In the genomic region with DNA sequence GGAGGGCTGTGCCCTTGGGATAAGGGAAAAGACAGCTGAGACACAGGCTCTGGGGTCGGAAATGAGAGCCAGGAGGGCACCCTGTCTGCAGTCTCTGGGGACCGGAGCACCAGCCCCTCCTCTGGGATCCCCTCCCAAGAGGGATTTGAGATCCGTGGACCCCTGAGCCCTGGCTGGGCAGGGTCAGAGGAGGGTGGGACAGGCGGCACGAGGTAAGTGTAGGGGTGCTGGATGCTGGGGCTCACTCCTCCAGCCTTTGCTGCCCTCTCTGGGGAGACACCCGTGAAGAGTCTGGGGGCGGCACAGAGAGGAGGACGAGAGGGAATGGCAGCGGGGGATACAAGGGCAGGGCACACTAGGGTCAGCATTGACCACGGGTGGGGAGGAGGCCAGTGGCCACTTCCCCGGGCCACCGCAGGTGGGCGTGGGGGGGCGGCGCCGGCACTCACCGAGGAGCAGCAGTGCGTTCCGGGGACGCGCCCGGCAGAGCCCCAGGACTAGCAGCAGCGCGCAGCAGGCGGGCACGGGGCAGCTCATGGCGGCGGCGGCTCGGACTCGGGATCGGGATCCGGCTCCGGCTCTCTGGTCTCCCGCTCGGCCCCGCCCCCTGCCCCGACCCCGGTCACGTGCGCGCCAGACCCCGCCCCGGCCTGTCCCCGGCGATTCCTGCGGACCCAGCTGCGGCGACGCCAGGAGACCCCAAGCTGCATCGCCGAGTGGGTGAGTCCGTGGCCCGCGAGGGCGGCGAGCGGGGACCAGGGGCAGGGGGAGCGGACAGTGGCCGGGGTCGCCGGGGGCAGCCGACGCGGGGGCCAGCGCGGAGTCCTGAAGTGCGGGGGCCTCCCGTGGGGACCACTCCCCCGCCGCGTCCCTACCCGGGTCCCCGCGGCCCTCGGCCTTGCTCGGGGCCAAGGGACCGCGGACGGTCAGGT, we compare ENCODE assay signal across 1 cellular context.
TF ChIP-seq lines count a peak whose summit lies in the region.

TSS of gene SGSH (minus strand) at position 557 of the 932 bp plus-strand sequence. CDS start at position 537, 20 bp downstream.
TSS of gene SLC26A11 (plus strand) at position 651 of the 932 bp plus-strand sequence. CDS start 1,134 bp downstream, outside the sequence.

TF ChIP-seq in SK-N-SH, 30 proteins besides CTCF, POLR2A, EP300 and RAD21:
- TF ChIP-seq MXI1 (IDR thresholded peaks at IDR 0.05; ENCODE audit: low read depth, low read length) (peak; percentile 64), CHD2 (IDR thresholded peaks at IDR 0.05; ENCODE audit: low read length, partially characterized antibody) (no peak), ZBTB33 (IDR thresholded peaks at IDR 0.05; ENCODE audit: borderline replicate concordance, low read depth) (no peak), ELF1 (IDR thresholded peaks at IDR 0.05) (no peak), TAF1 (IDR thresholded peaks at IDR 0.05; ENCODE audit: borderline replicate concordance, low read depth, low read length) (peak; percentile 58; the same call in 1 of the 2 replicates), FOSL2 (IDR thresholded peaks at IDR 0.05; ENCODE audit: borderline replicate concordance, low read depth) (no peak), GATA2 (CRISPR knock-in tag; IDR thresholded peaks at IDR 0.05) (no peak), POLR2AphosphoS5 (IDR thresholded peaks at IDR 0.05; ENCODE audit: low read depth, low read length) (peak; percentile 63; the same call in 1 of the 2 replicates), JUND (IDR thresholded peaks at IDR 0.05) (no peak), USF2 (IDR thresholded peaks at IDR 0.05; ENCODE audit: borderline replicate concordance, low read depth, low read length) (peak; percentile 48), YY1 (IDR thresholded peaks at IDR 0.05; ENCODE audit: low read depth) (peak; percentile 49; the same call in 1 of the 2 replicates), FOXM1 (IDR thresholded peaks at IDR 0.05; ENCODE audit: low read depth) (no peak), TEAD4 (IDR thresholded peaks at IDR 0.05; ENCODE audit: borderline replicate concordance, insufficient read depth) (no peak), EZH2phosphoT487 (IDR thresholded peaks at IDR 0.05; ENCODE audit: borderline replicate concordance, low read depth) (no peak), FOXJ3 (CRISPR knock-in tag; IDR thresholded peaks at IDR 0.05) (no peak), SIN3A (IDR thresholded peaks at IDR 0.05; ENCODE audit: borderline replicate concordance, low read depth, low read length) (no peak), RCOR1 (IDR thresholded peaks at IDR 0.05; ENCODE audit: low read length) (no peak), GABPA (IDR thresholded peaks at IDR 0.05; ENCODE audit: low read depth) (no peak), SMC3 (IDR thresholded peaks at IDR 0.05; ENCODE audit: low read depth, low read length) (no peak), NFIC (IDR thresholded peaks at IDR 0.05; ENCODE audit: borderline replicate concordance) (no peak), TCF12 (IDR thresholded peaks at IDR 0.05) (no peak), RFX5 (IDR thresholded peaks at IDR 0.05; ENCODE audit: low read length) (no peak), REST (IDR thresholded peaks at IDR 0.05; ENCODE audit: low read depth, low read length) (no peak), NRF1 (IDR thresholded peaks at IDR 0.05; ENCODE audit: low read depth, low read length) (no peak), RXRA (IDR thresholded peaks at IDR 0.05; ENCODE audit: borderline replicate concordance, low read depth) (no peak), MEF2A (IDR thresholded peaks at IDR 0.05; ENCODE audit: borderline replicate concordance, low read depth) (no peak)
- TF ChIP-seq, protein P1, sequence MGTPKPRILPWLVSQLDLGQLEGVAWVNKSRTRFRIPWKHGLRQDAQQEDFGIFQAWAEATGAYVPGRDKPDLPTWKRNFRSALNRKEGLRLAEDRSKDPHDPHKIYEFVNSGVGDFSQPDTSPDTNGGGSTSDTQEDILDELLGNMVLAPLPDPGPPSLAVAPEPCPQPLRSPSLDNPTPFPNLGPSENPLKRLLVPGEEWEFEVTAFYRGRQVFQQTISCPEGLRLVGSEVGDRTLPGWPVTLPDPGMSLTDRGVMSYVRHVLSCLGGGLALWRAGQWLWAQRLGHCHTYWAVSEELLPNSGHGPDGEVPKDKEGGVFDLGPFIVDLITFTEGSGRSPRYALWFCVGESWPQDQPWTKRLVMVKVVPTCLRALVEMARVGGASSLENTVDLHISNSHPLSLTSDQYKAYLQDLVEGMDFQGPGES (IDR thresholded peaks at IDR 0.05; ENCODE audit: low read depth, low read length): no peak
- TF ChIP-seq, protein P2, sequence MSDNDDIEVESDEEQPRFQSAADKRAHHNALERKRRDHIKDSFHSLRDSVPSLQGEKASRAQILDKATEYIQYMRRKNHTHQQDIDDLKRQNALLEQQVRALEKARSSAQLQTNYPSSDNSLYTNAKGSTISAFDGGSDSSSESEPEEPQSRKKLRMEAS (IDR thresholded peaks at IDR 0.05; ENCODE audit: low read depth): peak; percentile 46; the same call in 1 of the 2 replicates
- TF ChIP-seq, protein P3, sequence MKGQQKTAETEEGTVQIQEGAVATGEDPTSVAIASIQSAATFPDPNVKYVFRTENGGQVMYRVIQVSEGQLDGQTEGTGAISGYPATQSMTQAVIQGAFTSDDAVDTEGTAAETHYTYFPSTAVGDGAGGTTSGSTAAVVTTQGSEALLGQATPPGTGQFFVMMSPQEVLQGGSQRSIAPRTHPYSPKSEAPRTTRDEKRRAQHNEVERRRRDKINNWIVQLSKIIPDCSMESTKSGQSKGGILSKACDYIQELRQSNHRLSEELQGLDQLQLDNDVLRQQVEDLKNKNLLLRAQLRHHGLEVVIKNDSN (IDR thresholded peaks at IDR 0.05; ENCODE audit: borderline replicate concordance, low read depth): peak; percentile 94
- TF ChIP-seq, protein P4, sequence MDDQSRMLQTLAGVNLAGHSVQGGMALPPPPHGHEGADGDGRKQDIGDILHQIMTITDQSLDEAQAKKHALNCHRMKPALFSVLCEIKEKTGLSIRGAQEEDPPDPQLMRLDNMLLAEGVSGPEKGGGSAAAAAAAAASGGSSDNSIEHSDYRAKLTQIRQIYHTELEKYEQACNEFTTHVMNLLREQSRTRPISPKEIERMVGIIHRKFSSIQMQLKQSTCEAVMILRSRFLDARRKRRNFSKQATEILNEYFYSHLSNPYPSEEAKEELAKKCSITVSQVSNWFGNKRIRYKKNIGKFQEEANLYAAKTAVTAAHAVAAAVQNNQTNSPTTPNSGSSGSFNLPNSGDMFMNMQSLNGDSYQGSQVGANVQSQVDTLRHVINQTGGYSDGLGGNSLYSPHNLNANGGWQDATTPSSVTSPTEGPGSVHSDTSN (IDR thresholded peaks at IDR 0.05): no peak
TF ChIP-seq in SK-N-SH: peak in this region for 7.
